1 cellular context compared by ENCODE assay signal in the genomic region with DNA sequence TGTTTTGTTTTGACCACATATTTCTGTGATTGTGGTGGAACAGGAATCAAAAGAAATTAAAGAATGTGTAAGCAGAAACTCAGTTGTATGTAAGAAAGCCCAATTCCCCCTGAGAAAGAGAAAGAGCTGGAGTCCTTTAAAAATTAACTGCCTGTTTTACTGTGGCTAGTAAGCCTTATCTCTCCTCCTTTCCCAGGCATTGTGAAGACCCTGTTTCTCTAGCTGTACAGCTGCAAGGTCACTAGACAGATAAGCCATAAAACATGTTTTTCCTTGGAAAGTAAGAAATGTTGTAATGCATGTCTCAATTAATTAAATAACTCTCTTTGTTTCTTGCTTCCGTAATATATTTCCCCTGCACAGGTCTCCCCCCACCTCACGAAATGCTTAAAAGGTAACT.
TF ChIP-seq lines count a peak whose summit lies in the region.

No MANE protein-coding gene starts in this region.

TF ChIP-seq in K562, 482 proteins besides CTCF, POLR2A, EP300 and RAD21 (continued from another document and continues in another):
- peak; percentile 17; the same call in 1 of the 2 replicates for TF ChIP-seq ZBTB40 (IDR thresholded peaks at IDR 0.05)
- TF ChIP-seq ZBTB40 (CRISPR knock-in tag; IDR thresholded peaks at IDR 0.05), result no peak
- TF ChIP-seq HNRNPL (IDR thresholded peaks at IDR 0.05; ENCODE audit: low read depth, low read length), result no peak
- TF ChIP-seq MBD2 (IDR thresholded peaks at IDR 0.05; ENCODE audit: borderline replicate concordance, low read depth), result no peak
- no peak for TF ChIP-seq PKNOX1 (IDR thresholded peaks at IDR 0.05)
- no peak for TF ChIP-seq GABPA (tag; conservative IDR thresholded peaks at IDR 0.05; ENCODE audit: low read depth)
- TF ChIP-seq SMARCB1 (IDR thresholded peaks at IDR 0.05; ENCODE audit: insufficient read length, low read depth), result no peak
- TF ChIP-seq SRSF3 (IDR thresholded peaks at IDR 0.05; ENCODE audit: insufficient read depth, low read length), result no peak
- peak; percentile 74 for TF ChIP-seq MTA2 (IDR thresholded peaks at IDR 0.05; ENCODE audit: low read depth)
- no peak for TF ChIP-seq KLF10 (CRISPR knock-in tag; IDR thresholded peaks at IDR 0.05)
- TF ChIP-seq DNMT1 (IDR thresholded peaks at IDR 0.05), result no peak
- TF ChIP-seq NCOA1 (IDR thresholded peaks at IDR 0.05; ENCODE audit: low read depth), result peak; percentile 25; the same call in 1 of the 2 replicates
- TF ChIP-seq, protein P1, sequence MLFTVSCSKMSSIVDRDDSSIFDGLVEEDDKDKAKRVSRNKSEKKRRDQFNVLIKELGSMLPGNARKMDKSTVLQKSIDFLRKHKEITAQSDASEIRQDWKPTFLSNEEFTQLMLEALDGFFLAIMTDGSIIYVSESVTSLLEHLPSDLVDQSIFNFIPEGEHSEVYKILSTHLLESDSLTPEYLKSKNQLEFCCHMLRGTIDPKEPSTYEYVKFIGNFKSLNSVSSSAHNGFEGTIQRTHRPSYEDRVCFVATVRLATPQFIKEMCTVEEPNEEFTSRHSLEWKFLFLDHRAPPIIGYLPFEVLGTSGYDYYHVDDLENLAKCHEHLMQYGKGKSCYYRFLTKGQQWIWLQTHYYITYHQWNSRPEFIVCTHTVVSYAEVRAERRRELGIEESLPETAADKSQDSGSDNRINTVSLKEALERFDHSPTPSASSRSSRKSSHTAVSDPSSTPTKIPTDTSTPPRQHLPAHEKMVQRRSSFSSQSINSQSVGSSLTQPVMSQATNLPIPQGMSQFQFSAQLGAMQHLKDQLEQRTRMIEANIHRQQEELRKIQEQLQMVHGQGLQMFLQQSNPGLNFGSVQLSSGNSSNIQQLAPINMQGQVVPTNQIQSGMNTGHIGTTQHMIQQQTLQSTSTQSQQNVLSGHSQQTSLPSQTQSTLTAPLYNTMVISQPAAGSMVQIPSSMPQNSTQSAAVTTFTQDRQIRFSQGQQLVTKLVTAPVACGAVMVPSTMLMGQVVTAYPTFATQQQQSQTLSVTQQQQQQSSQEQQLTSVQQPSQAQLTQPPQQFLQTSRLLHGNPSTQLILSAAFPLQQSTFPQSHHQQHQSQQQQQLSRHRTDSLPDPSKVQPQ (CRISPR knock-in tag; IDR thresholded peaks at IDR 0.05; ENCODE audit: borderline replicate concordance), result no peak
- TF ChIP-seq GABPB1 (CRISPR knock-in tag; IDR thresholded peaks at IDR 0.05), result no peak
- TF ChIP-seq ZBTB17 (CRISPR knock-in tag; IDR thresholded peaks at IDR 0.05), result no peak
- peak; percentile 79 for TF ChIP-seq NCOR1 (IDR thresholded peaks at IDR 0.05)
- TF ChIP-seq POLR2AphosphoS5 (IDR thresholded peaks at IDR 0.05; ENCODE audit: control insufficient read depth, insufficient read depth, low read depth, low read length), result no peak
- no peak for TF ChIP-seq RUNX1 (IDR thresholded peaks at IDR 0.05; ENCODE audit: low read depth)
- no peak for TF ChIP-seq NFIX (CRISPR knock-in tag; IDR thresholded peaks at IDR 0.05; ENCODE audit: low read depth)
- TF ChIP-seq TEAD1 (CRISPR knock-in tag; IDR thresholded peaks at IDR 0.05), result peak in 1 of 2 experiments; percentile 3; a peak in 1 of 4 replicates
- 0 out of 2 replicates have a peak, but pooled peaks have one; percentile 47 for TF ChIP-seq KLF16 (IDR thresholded peaks at IDR 0.05)
- TF ChIP-seq, protein P2, sequence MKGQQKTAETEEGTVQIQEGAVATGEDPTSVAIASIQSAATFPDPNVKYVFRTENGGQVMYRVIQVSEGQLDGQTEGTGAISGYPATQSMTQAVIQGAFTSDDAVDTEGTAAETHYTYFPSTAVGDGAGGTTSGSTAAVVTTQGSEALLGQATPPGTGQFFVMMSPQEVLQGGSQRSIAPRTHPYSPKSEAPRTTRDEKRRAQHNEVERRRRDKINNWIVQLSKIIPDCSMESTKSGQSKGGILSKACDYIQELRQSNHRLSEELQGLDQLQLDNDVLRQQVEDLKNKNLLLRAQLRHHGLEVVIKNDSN (CRISPR knock-in tag; IDR thresholded peaks at IDR 0.05), result no peak
- TF ChIP-seq ZNF140 (CRISPR knock-in tag; IDR thresholded peaks at IDR 0.05), result no peak
- TF ChIP-seq BACH1 (tag; IDR thresholded peaks at IDR 0.05), result no peak
- TF ChIP-seq ZNF232 (CRISPR knock-in tag; IDR thresholded peaks at IDR 0.05), result no peak
- TF ChIP-seq HOXB6 (CRISPR knock-in tag; IDR thresholded peaks at IDR 0.05; ENCODE audit: borderline replicate concordance), result no peak
- TF ChIP-seq, protein P3, sequence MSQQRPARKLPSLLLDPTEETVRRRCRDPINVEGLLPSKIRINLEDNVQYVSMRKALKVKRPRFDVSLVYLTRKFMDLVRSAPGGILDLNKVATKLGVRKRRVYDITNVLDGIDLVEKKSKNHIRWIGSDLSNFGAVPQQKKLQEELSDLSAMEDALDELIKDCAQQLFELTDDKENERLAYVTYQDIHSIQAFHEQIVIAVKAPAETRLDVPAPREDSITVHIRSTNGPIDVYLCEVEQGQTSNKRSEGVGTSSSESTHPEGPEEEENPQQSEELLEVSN (IDR thresholded peaks at IDR 0.05; ENCODE audit: borderline replicate concordance in 1 of 2, extremely low read depth in 1 of 2, insufficient read depth in 1 of 2, insufficient read length in 1 of 2, low read depth in 1 of 2, low read length in 1 of 2, poor library complexity in 1 of 2, severe bottlenecking in 1 of 2), result no peak
- no peak for TF ChIP-seq ARID3A (IDR thresholded peaks at IDR 0.05; ENCODE audit: borderline replicate concordance, low read depth, low read length)
- no peak for TF ChIP-seq PHB2 (IDR thresholded peaks at IDR 0.05; ENCODE audit: low read depth)
- peak; percentile 90 for TF ChIP-seq SMARCA4 (IDR thresholded peaks at IDR 0.05)
- TF ChIP-seq, protein P4, sequence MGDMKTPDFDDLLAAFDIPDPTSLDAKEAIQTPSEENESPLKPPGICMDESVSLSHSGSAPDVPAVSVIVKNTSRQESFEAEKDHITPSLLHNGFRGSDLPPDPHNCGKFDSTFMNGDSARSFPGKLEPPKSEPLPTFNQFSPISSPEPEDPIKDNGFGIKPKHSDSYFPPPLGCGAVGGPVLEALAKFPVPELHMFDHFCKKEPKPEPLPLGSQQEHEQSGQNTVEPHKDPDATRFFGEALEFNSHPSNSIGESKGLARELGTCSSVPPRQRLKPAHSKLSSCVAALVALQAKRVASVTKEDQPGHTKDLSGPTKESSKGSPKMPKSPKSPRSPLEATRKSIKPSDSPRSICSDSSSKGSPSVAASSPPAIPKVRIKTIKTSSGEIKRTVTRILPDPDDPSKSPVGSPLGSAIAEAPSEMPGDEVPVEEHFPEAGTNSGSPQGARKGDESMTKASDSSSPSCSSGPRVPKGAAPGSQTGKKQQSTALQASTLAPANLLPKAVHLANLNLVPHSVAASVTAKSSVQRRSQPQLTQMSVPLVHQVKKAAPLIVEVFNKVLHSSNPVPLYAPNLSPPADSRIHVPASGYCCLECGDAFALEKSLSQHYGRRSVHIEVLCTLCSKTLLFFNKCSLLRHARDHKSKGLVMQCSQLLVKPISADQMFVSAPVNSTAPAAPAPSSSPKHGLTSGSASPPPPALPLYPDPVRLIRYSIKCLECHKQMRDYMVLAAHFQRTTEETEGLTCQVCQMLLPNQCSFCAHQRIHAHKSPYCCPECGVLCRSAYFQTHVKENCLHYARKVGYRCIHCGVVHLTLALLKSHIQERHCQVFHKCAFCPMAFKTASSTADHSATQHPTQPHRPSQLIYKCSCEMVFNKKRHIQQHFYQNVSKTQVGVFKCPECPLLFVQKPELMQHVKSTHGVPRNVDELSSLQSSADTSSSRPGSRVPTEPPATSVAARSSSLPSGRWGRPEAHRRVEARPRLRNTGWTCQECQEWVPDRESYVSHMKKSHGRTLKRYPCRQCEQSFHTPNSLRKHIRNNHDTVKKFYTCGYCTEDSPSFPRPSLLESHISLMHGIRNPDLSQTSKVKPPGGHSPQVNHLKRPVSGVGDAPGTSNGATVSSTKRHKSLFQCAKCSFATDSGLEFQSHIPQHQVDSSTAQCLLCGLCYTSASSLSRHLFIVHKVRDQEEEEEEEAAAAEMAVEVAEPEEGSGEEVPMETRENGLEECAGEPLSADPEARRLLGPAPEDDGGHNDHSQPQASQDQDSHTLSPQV (IDR thresholded peaks at IDR 0.05), result 0 out of 2 replicates have a peak, but pooled peaks have one; percentile 27
- TF ChIP-seq, protein P5, sequence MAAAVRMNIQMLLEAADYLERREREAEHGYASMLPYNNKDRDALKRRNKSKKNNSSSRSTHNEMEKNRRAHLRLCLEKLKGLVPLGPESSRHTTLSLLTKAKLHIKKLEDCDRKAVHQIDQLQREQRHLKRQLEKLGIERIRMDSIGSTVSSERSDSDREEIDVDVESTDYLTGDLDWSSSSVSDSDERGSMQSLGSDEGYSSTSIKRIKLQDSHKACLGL (CRISPR knock-in tag; IDR thresholded peaks at IDR 0.05; ENCODE audit: borderline replicate concordance, poor library complexity, severe bottlenecking), result no peak
- TF ChIP-seq JUND (IDR thresholded peaks at IDR 0.05; ENCODE audit: borderline replicate concordance, low read depth, low read length), result no peak; the same call in 1 of the 2 replicates
- TF ChIP-seq JUND (tag; IDR thresholded peaks at IDR 0.05; ENCODE audit: borderline replicate concordance, low read depth, low read length), result no peak
- TF ChIP-seq ZNF445 (CRISPR knock-in tag; IDR thresholded peaks at IDR 0.05; ENCODE audit: low read depth), result no peak
